7 cellular contexts compared by ENCODE assay signal in genomic region chr17:81981511-81981910, GRCh38. TPM values are rescaled to one million over a fixed set of nuclear protein-coding genes. Genes with fewer than 3 reads are reported as not detected.
"Had no signal": no experiment of that assay in that cellular context is flagged by ENCODE, and none has a peak within 500 bp of the region (broad histone marks: within the 10 kb centered on the region; RNA-seq: fewer than 3 reads in every experiment).

No MANE protein-coding gene starts in this region.

RNA-seq across cellular contexts. Expression of gene NOTUM, which starts 20.5 kb away (rescaled TPM):
- total RNA-seq: HT1080, PC-3 had no signal
- polyA plus RNA-seq: IgD-negative memory B cell had no signal

RNA-seq across cellular contexts. Expression of gene MYADML2, which starts 34.5 kb away (rescaled TPM):
- total RNA-seq: HT1080, LHCN-M2, PC-3, SK-MEL-5, T-cell had no signal
- polyA plus RNA-seq: IgD-negative memory B cell, SK-N-SH had no signal
